ENCODE assay signal across 7 cellular contexts in genomic region chr19:43784251-43784980, GRCh38. TPM values are rescaled to one million over a fixed set of nuclear protein-coding genes. Genes with fewer than 3 reads are reported as not detected.
A peak's percentile ranks its signal among the peaks of the same experiment; 100 is the strongest.
DNase-seq lines count a peak whose midpoint lies in the region; ATAC-seq and TF ChIP-seq lines count a peak whose summit lies in the region.

No MANE protein-coding gene starts in this region.

- H3K27me3 ChIP-seq in vagina: no peaks in the 10 kb centered on the region

- no peak for TF ChIP-seq POLR2A in vagina (IDR thresholded peaks at IDR 0.05)

- H3K4me1 ChIP-seq in mucosa of descending colon (ENCODE audit: low read depth) (peaks cover 14% of the 10 kb centered on the region), vagina (peaks cover 40% of the 10 kb centered on the region)

- H3K4me3 ChIP-seq in HFF-Myc (replicated peaks; ENCODE audit: low read depth, low read length) (no peak overlapping the region), mucosa of descending colon (no peak overlapping the region), vagina (no peak overlapping the region)

- intact Hi-C loops in mucosa of descending colon (cut with DNase I, micrococcal nuclease) (loop anchor here (5.0 kb wide), 1 partner anchor 37 kb away; no protein-coding TSS in a partner anchor), vagina (cut with DNase I) (loop anchor here (5.0 kb wide), 1 partner anchor 37 kb away; no protein-coding TSS in a partner anchor)

- TF ChIP-seq CTCF in HFF-Myc (IDR thresholded peaks at IDR 0.05; ENCODE audit: low read depth, low read length, missing control alignments): no peak
- no peak for TF ChIP-seq CTCF in mucosa of descending colon (IDR thresholded peaks at IDR 0.05)
- no peak for TF ChIP-seq CTCF in vagina (IDR thresholded peaks at IDR 0.05)

- H3K9me3 ChIP-seq in mucosa of descending colon: no peaks in the 10 kb centered on the region
- H3K9me3 ChIP-seq in vagina: no peaks in the 10 kb centered on the region

- H3K27ac ChIP-seq in vagina: peak overlapping the region; percentile 73

- DNase-seq in HFF-Myc (ENCODE audit: extremely low read depth, low read depth) (peak; percentile 59), SW 1271 (lab: John Stamatoyannopoulos, UW) (peak; percentile 34 to 55), amniotic stem cell (lab: John Stamatoyannopoulos, UW) (peak; percentile 42), mucosa of descending colon (peak in 2 of 3 donors; percentile 71 to 81), vagina (ENCODE audit: extremely low spot score in 2 of 2) (no peak), ureter (ENCODE audit: low spot score) (no peak)

- no peaks in the 10 kb centered on the region for H3K36me3 ChIP-seq in mucosa of descending colon (ENCODE audit: low read depth)
- H3K36me3 ChIP-seq in vagina: no peaks in the 10 kb centered on the region

- ATAC-seq in mucosa of descending colon: peak; percentile 53
- no peak for ATAC-seq in GM21447 (IDR thresholded peaks at IDR 0.05; ENCODE audit: unreplicated experiment)

RNA-seq across cellular contexts. Expression of gene KCNN4, which starts 3.6 kb away (rescaled TPM):
- 10 to 100 TPM; 14.9 to 36.2 (median 36.1) TPM for total RNA-seq in mucosa of descending colon
- 16.2 TPM for total RNA-seq in vagina
- 69.2 TPM for total RNA-seq in ureter

RNA-seq across cellular contexts. Expression of gene LYPD5, which starts 17.8 kb away (rescaled TPM):
- total RNA-seq in mucosa of descending colon (1 to 10 TPM in 2 of 3 donors, under 1 TPM in 1; 0.61 to 4.8 (median 3.9) TPM), vagina (3.7 TPM), ureter (5.9 TPM)

RNA-seq across cellular contexts. Expression of gene SMG9, which starts 29.7 kb away (rescaled TPM):
- total RNA-seq in mucosa of descending colon (10 to 100 TPM; 32.2 to 41.4 (median 34.7) TPM), vagina (56.5 TPM), ureter (60.6 TPM)

RNA-seq across cellular contexts. Expression of gene ZNF283, which starts 42.7 kb away (rescaled TPM):
- total RNA-seq in mucosa of descending colon: 10 to 100 TPM in 2 of 3 donors, 1 to 10 TPM in 1; 7.6 to 21.8 (median 14.1) TPM
- 7.9 TPM for total RNA-seq in vagina
- total RNA-seq in ureter: 15.1 TPM

Comparison
In these comparisons a context has a peak if more than half of its experiments do, and no peak if none do; other contexts are left out.
1. DNase-seq: peak in HFF-Myc (single experiment), SW 1271 (2 of 2), amniotic stem cell (single experiment) and mucosa of descending colon (2 of 3); none in vagina (0 of 2) and ureter (single experiment).